19 cellular contexts compared by ENCODE assay signal in genomic region chr1:170704256-170704655, GRCh38. TPM values are rescaled to one million over a fixed set of nuclear protein-coding genes. Genes with fewer than 3 reads are reported as not detected.
"Had no signal": no experiment of that assay in that cellular context is flagged by ENCODE, and none has a peak within 500 bp of the region (broad histone marks: within the 10 kb centered on the region; RNA-seq: fewer than 3 reads in every experiment).

No MANE protein-coding gene starts in this region.

- H3K27me3 ChIP-seq: body of pancreas, tibial artery had no signal

- DNase-seq: activated CD4-positive, alpha-beta T cell treated with anti-CD3 and anti-CD28 coated beads for 36 hours; activated CD4-positive, alpha-beta T cell treated with anti-CD3 and anti-CD28 coated beads, Interleukin-2, amount 50 U/mL, for 48 hours; activated gamma-delta T cell treated with Interleukin-2 at 50 U/mL for 16 hours; amniotic stem cell; body of pancreas; central memory CD4-positive, alpha-beta T cell; cortex of kidney; left colon; lower lobe of right lung; naive thymus-derived CD8-positive, alpha-beta T cell; spleen; stimulated activated naive B cell treated with anti-CD40 and anti-IgM and Interleukin-4, amounts not matched to agents 10 μg/mL and 1 μg/mL and 100 μg/mL, for 72 hours; substantia nigra; tibial artery had no signal

- H3K4me1 Mint-ChIP-seq: activated CD4-positive, alpha-beta T cell treated with anti-CD3 and anti-CD28 coated beads for 36 hours; naive thymus-derived CD8-positive, alpha-beta T cell; stimulated activated naive B cell treated with anti-CD40 and anti-IgM and Interleukin-4, amounts not matched to agents 10 μg/mL and 1 μg/mL and 100 μg/mL, for 72 hours; WTC11 had no signal

- H3K9ac ChIP-seq: parathyroid adenoma had no signal

- H3K4me3 Mint-ChIP-seq: activated CD4-positive, alpha-beta T cell treated with anti-CD3 and anti-CD28 coated beads for 36 hours; activated naive CD8-positive, alpha-beta T cell; naive thymus-derived CD8-positive, alpha-beta T cell; stimulated activated naive B cell treated with anti-CD40 and anti-IgM and Interleukin-4, amounts not matched to agents 10 μg/mL and 1 μg/mL and 100 μg/mL, for 72 hours; T-helper 2 cell treated with Interferon-gamma antibody and Interleukin-4, amounts not matched to agents 5 μg/mL and 100 μg/mL, for 36 hours; WTC11 had no signal

- H3K4me1 ChIP-seq: body of pancreas, parathyroid adenoma, spleen had no signal

- ATAC-seq: activated CD4-positive, alpha-beta T cell treated with anti-CD3 and anti-CD28 coated beads for 36 hours; body of pancreas; left colon; lower lobe of right lung; naive thymus-derived CD8-positive, alpha-beta T cell; sciatic nerve; stimulated activated naive B cell treated with anti-CD40 and anti-IgM and Interleukin-4, amounts not matched to agents 10 μg/mL and 1 μg/mL and 100 μg/mL, for 72 hours; WTC11 had no signal

- H3K4me3 ChIP-seq: body of pancreas, lower lobe of right lung, spleen, tibial artery had no signal

- H3K36me3 ChIP-seq: lower lobe of right lung, spleen, tibial artery had no signal

- H3K27ac ChIP-seq: body of pancreas, lower lobe of right lung, parathyroid adenoma, spleen, tibial artery had no signal

- H3K27ac Mint-ChIP-seq: activated CD4-positive, alpha-beta T cell treated with anti-CD3 and anti-CD28 coated beads for 36 hours; activated naive CD8-positive, alpha-beta T cell; naive thymus-derived CD8-positive, alpha-beta T cell; stimulated activated naive B cell treated with anti-CD40 and anti-IgM and Interleukin-4, amounts not matched to agents 10 μg/mL and 1 μg/mL and 100 μg/mL, for 72 hours; T-helper 2 cell treated with Interferon-gamma antibody and Interleukin-4, amounts not matched to agents 5 μg/mL and 100 μg/mL, for 36 hours; WTC11 had no signal

- H3K36me3 Mint-ChIP-seq: activated naive CD8-positive, alpha-beta T cell; naive thymus-derived CD8-positive, alpha-beta T cell; stimulated activated naive B cell treated with anti-CD40 and anti-IgM and Interleukin-4, amounts not matched to agents 10 μg/mL and 1 μg/mL and 100 μg/mL, for 72 hours; WTC11 had no signal

- H3K9me3 ChIP-seq: body of pancreas, lower lobe of right lung, spleen, tibial artery had no signal

- H3K9me3 Mint-ChIP-seq: stimulated activated naive B cell treated with anti-CD40 and anti-IgM and Interleukin-4, amounts not matched to agents 10 μg/mL and 1 μg/mL and 100 μg/mL, for 72 hours; T-helper 2 cell treated with Interferon-gamma antibody and Interleukin-4, amounts not matched to agents 5 μg/mL and 100 μg/mL, for 36 hours; WTC11 had no signal

RNA-seq across cellular contexts. Expression of gene PRRX1, which starts 40.3 kb away (rescaled TPM):
- total RNA-seq: activated CD4-positive, alpha-beta T cell treated with anti-CD3 and anti-CD28 coated beads for 36 hours; naive thymus-derived CD8-positive, alpha-beta T cell had no signal
